ENCODE assay signal across 11 cellular contexts in the genomic region with DNA sequence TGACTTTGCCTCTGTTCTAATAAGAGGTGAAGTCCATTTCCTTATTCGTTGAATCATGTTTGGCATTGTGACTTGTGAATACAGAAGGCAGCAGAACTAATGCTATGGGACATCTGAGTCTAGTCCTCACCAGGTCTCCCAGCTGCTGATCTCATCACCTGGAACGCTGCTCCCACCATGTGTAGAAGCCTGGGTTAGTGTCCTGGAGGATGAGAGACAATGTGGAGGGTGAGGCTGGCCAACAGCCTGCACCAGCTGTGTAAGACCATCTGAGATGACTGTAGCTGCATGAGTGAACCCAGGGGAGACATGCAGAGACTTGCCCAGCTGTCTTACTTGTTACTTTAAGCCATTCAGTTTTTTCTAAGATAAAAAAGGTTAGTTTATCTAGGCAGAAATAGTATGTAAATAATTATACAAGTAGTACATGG. TPM values are rescaled to one million over a fixed set of nuclear protein-coding genes. Genes with fewer than 3 reads are reported as not detected.
DNase-seq lines count a peak whose midpoint lies in the region; ATAC-seq and TF ChIP-seq lines count a peak whose summit lies in the region.
"Had no signal": no experiment of that assay in that cellular context is flagged by ENCODE, and none has a peak within 500 bp of the region (broad histone marks: within the 10 kb centered on the region; RNA-seq: fewer than 3 reads in every experiment).

No MANE protein-coding gene starts in this region.

- H3K4me2 ChIP-seq in hepatocyte, result peak overlapping the region; percentile 82

- TF ChIP-seq CTCF in hepatocyte (IDR thresholded peaks at IDR 0.05; ENCODE audit: poor library complexity) (no peak), CD14-positive monocyte (IDR thresholded peaks at IDR 0.05) (no peak)

- H3K9me3 Mint-ChIP-seq in IgD-negative memory B cell (peaks cover 0 to 2% (median 0%) of the 10 kb centered on the region in 3 donors), CD14-positive monocyte (no peaks in the 10 kb centered on the region)
- H3K9me3 Mint-ChIP-seq in activated CD4-positive, alpha-beta T cell treated with anti-CD3 and anti-CD28 coated beads, Interleukin-2, amount 10 ng/mL, durations not matched to agents 24 days and 14 days, result peaks cover 5% of the 10 kb centered on the region

- H3K4me1 ChIP-seq in hepatocyte (ENCODE audit: insufficient read depth), result peaks cover 38% of the 10 kb centered on the region

- peak overlapping the region; percentile 72 for H3K27ac ChIP-seq in hepatocyte

- H3K9me3 ChIP-seq in hepatocyte (ENCODE audit: low read depth) (no peaks in the 10 kb centered on the region), MG63 (no peaks in the 10 kb centered on the region)
- H3K9me3 ChIP-seq: right lobe of liver had no signal

- no peaks in the 10 kb centered on the region for H3K9me2 ChIP-seq in hepatocyte (replicated peaks; ENCODE audit: insufficient read depth)

- H2AFZ ChIP-seq in hepatocyte, result no peak overlapping the region

- H3K27me3 ChIP-seq in hepatocyte (no peaks in the 10 kb centered on the region), MG63 (no peaks in the 10 kb centered on the region)
- H3K27me3 ChIP-seq: right lobe of liver had no signal

- peak overlapping the region; percentile 65 to 80 (median 68) for H3K4me3 Mint-ChIP-seq in IgD-negative memory B cell
- no peak overlapping the region for H3K4me3 Mint-ChIP-seq in CD14-positive monocyte
- H3K4me3 Mint-ChIP-seq in activated CD4-positive, alpha-beta T cell treated with anti-CD3 and anti-CD28 coated beads, Interleukin-2, amount 10 ng/mL, durations not matched to agents 24 days and 14 days, result no peak overlapping the region

- ATAC-seq in GM19463 (IDR thresholded peaks at IDR 0.05; ENCODE audit: unreplicated experiment), result peak; percentile 31

- no peaks in the 10 kb centered on the region for H4K20me1 ChIP-seq in hepatocyte (ENCODE audit: insufficient read depth, poor library complexity, severe bottlenecking)

- H3K36me3 Mint-ChIP-seq in IgD-negative memory B cell (no peaks in the 10 kb centered on the region), CD14-positive monocyte (peaks cover 48 to 49% of the 10 kb centered on the region in 2 donors)
- H3K36me3 Mint-ChIP-seq in activated CD4-positive, alpha-beta T cell treated with anti-CD3 and anti-CD28 coated beads, Interleukin-2, amount 10 ng/mL, durations not matched to agents 24 days and 14 days (ENCODE audit: low read depth), result no peaks in the 10 kb centered on the region

- peak overlapping the region; percentile 83 to 89 (median 89) for H3K27ac Mint-ChIP-seq in IgD-negative memory B cell
- H3K27ac Mint-ChIP-seq in CD14-positive monocyte, result peak overlapping the region in 1 of 7 donors; percentile 39
- no peak overlapping the region for H3K27ac Mint-ChIP-seq in activated CD4-positive, alpha-beta T cell treated with anti-CD3 and anti-CD28 coated beads, Interleukin-2, amount 10 ng/mL, durations not matched to agents 24 days and 14 days

- 84% methylated on average over 2 of the region's 2 CpGs for WGBS in hepatocyte (ENCODE audit: low lambda C conversion rate, missing lambda C conversion rate)

- H3K27me3 Mint-ChIP-seq in IgD-negative memory B cell (no peaks in the 10 kb centered on the region), CD14-positive monocyte (ENCODE audit: low read depth in 3 of 3) (peaks cover 0 to 3% (median 2%) of the 10 kb centered on the region in 3 donors)
- H3K27me3 Mint-ChIP-seq in activated CD4-positive, alpha-beta T cell treated with anti-CD3 and anti-CD28 coated beads, Interleukin-2, amount 10 ng/mL, durations not matched to agents 24 days and 14 days, result peaks cover 39% of the 10 kb centered on the region

- peak; percentile 51 for DNase-seq in DMS 273 treated with DMSO at 0.1 percent for 48 hours (lab: John Stamatoyannopoulos, UW)
- DNase-seq in hepatocyte (ENCODE audit: low spot score), result no peak
- no peak for DNase-seq in MG63
- DNase-seq in CD14-positive monocyte (ENCODE audit: low spot score), result no peak
- DNase-seq in C1 segment of cervical spinal cord (lab: John Stamatoyannopoulos, UW), result no peak
- DNase-seq in activated CD4-positive, alpha-beta T cell treated with anti-CD3 and anti-CD28 coated beads, Interleukin-2, amount 10 ng/mL, durations not matched to agents 24 days and 14 days, result no peak
- DNase-seq: activated CD4-positive, alpha-beta T cell treated with anti-CD3 and anti-CD28 coated beads, Interleukin-2, amount 50 U/mL, for 4 hours; NCI-H1105 had no signal

- intact Hi-C loops in CD14-positive monocyte (cut with micrococcal nuclease), result no loop called here
- intact Hi-C loops in activated CD4-positive, alpha-beta T cell treated with anti-CD3 and anti-CD28 coated beads, Interleukin-2, amount 10 ng/mL, durations not matched to agents 24 days and 14 days (cut with micrococcal nuclease), result loop anchor here (2.0 kb wide), 2 partner anchors 15 to 73 kb away; no protein-coding TSS in a partner anchor

- H3K4me3 ChIP-seq in hepatocyte, result no peak overlapping the region
- no peak overlapping the region for H3K4me3 ChIP-seq in MG63

- H3K4me1 Mint-ChIP-seq in IgD-negative memory B cell (peaks cover 36 to 54% (median 40%) of the 10 kb centered on the region in 3 donors), CD14-positive monocyte (peaks cover 54% of the 10 kb centered on the region)
- H3K4me1 Mint-ChIP-seq in activated CD4-positive, alpha-beta T cell treated with anti-CD3 and anti-CD28 coated beads, Interleukin-2, amount 10 ng/mL, durations not matched to agents 24 days and 14 days, result peaks cover 29% of the 10 kb centered on the region

- no peaks in the 10 kb centered on the region for H3K36me3 ChIP-seq in hepatocyte (replicated peaks; ENCODE audit: insufficient read depth, low read depth)
- H3K36me3 ChIP-seq in MG63, result no peaks in the 10 kb centered on the region
- H3K36me3 ChIP-seq: right lobe of liver had no signal

- H3K79me2 ChIP-seq in hepatocyte, result peaks cover 31% of the 10 kb centered on the region

RNA-seq across cellular contexts. Expression of gene HAAO, which starts 3.5 kb away (rescaled TPM):
- polyA plus RNA-seq in IgD-negative memory B cell (5.7 TPM), hepatocyte (29.4 and 35.4 TPM in 2 replicates), CD14-positive monocyte (10 to 100 TPM; 10.5 to 15.0 TPM)
- 18.1 and 22.0 TPM in 2 replicates for total RNA-seq in hepatocyte
- total RNA-seq in MG63 (2014; rRNA removed; shearing (Covaris generic); ENCODE audit: low replicate concordance), result not detected in 2 replicates
- total RNA-seq in activated CD4-positive, alpha-beta T cell treated with anti-CD3 and anti-CD28 coated beads, Interleukin-2, amount 10 ng/mL, durations not matched to agents 24 days and 14 days, result 0.26 and 0.73 TPM in 2 replicates

RNA-seq across cellular contexts. Expression of gene OXER1, which starts 32.0 kb away (rescaled TPM):
- polyA plus RNA-seq in IgD-negative memory B cell (0.63 TPM), hepatocyte (7.5 and 9.5 TPM in 2 replicates), CD14-positive monocyte (1 to 10 TPM; 3.8 to 5.7 TPM)
- 3.7 and 5.1 TPM in 2 replicates for total RNA-seq in hepatocyte
- not detected in 2 replicates for total RNA-seq in MG63 (2014; rRNA removed; shearing (Covaris generic); ENCODE audit: low replicate concordance)
- 0.19 and 0.43 TPM in 2 replicates for total RNA-seq in activated CD4-positive, alpha-beta T cell treated with anti-CD3 and anti-CD28 coated beads, Interleukin-2, amount 10 ng/mL, durations not matched to agents 24 days and 14 days

Comparison
In these comparisons a context has a peak if more than half of its experiments do, and no peak if none do; other contexts are left out.
1. H3K4me3 Mint-ChIP-seq: peak in IgD-negative memory B cell (4 of 4); none in CD14-positive monocyte (0 of 2) and activated CD4-positive, alpha-beta T cell treated with anti-CD3 and anti-CD28 coated beads, Interleukin-2, amount 10 ng/mL, durations not matched to agents 24 days and 14 days (single experiment).
2. RNA of gene HAAO, which starts 3.5 kb away (total RNA-seq): 18.1 to 22.0 TPM in hepatocyte; 0.26 to 0.73 TPM in activated CD4-positive, alpha-beta T cell treated with anti-CD3 and anti-CD28 coated beads, Interleukin-2, amount 10 ng/mL, durations not matched to agents 24 days and 14 days and not detected in MG63; every median in the first group is over 10 times any median in the second.